Comparison of ENCODE assay signal across 21 cellular contexts in the genomic region with DNA sequence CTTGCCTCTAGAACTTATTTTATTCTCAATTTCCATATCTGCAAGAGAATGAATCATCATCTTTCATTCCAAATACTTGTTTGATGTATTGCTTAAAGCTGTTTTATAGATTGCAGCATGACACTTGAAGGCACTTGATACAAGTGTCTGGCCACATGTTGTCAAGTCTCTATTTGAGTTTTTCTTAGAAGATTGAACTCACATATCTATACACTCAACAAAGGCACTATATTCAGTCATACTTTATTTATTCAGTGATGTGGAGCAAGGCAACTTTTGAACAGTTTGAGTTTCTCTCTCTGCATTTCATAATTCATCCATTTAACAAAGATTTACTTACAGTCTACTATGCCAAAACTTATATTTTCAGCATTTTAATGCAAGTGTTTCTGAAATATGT. TPM values are rescaled to one million over a fixed set of nuclear protein-coding genes. Genes with fewer than 3 reads are reported as not detected.
DNase-seq lines count a peak whose midpoint lies in the region; ATAC-seq, FAIRE-seq and TF ChIP-seq lines count a peak whose summit lies in the region.
"Had no signal": no experiment of that assay in that cellular context is flagged by ENCODE, and none has a peak within 500 bp of the region (broad histone marks: within the 10 kb centered on the region; RNA-seq: fewer than 3 reads in every experiment).

No MANE protein-coding gene starts in this region.

- FAIRE-seq in bronchial epithelial cell (lab: Jason Lieb, UNC) (no peak), GM12891 (lab: Jason Lieb, UNC) (no peak)
- FAIRE-seq: A204.1, D721Med, GM12878, GM19239, H1, HTR-8/SVneo had no signal

- no peaks in the 10 kb centered on the region for H3K36me3 ChIP-seq in bronchial epithelial cell (ENCODE audit: control insufficient read depth, insufficient read depth, low read length)
- no peaks in the 10 kb centered on the region for H3K36me3 ChIP-seq in left lung
- H3K36me3 ChIP-seq in upper lobe of right lung = no peaks in the 10 kb centered on the region

- H3K4me3 ChIP-seq in bronchial epithelial cell (ENCODE audit: low read depth, low read length) = no peak overlapping the region
- H3K4me3 ChIP-seq in left lung = no peak overlapping the region
- no peak overlapping the region for H3K4me3 ChIP-seq in upper lobe of right lung
- H3K4me3 ChIP-seq: GM12878 had no signal

- peak; percentile 21 for DNase-seq in NCI-H524 treated with DMSO at 0.1 percent for 48 hours (lab: John Stamatoyannopoulos, UW)
- DNase-seq in bronchial epithelial cell (ENCODE audit: low read depth) = peak; percentile 54
- no peak for DNase-seq in left lung
- DNase-seq in upper lobe of right lung = no peak
- DNase-seq in DMS 273 treated with DMSO at 0.1 percent for 48 hours (lab: John Stamatoyannopoulos, UW) = no peak
- no peak for DNase-seq in GM12891 (ENCODE audit: insufficient read length, low spot score)
- DNase-seq: ACHN; Caco-2; CD4-positive, alpha-beta T cell; DMS153; DND-41; EL; H9; IMR-90 had no signal

- intact Hi-C loops in left lung (cut with DNase I) = no loop called here
- intact Hi-C loops in upper lobe of right lung (cut with DNase I) = no loop called here

- TF ChIP-seq CTCF in bronchial epithelial cell (IDR thresholded peaks at IDR 0.05; ENCODE audit: insufficient read depth, low read length, severe bottlenecking) (no peak), left lung (IDR thresholded peaks at IDR 0.05) (no peak), upper lobe of right lung (IDR thresholded peaks at IDR 0.05) (no peak)

- ATAC-seq in left lung (peak; percentile 87), upper lobe of right lung (peak; percentile 33)
- ATAC-seq: GM12878 had no signal

- H3K9me3 ChIP-seq in left lung (no peaks in the 10 kb centered on the region), upper lobe of right lung (no peaks in the 10 kb centered on the region)
- H3K9me3 ChIP-seq: Caco-2 had no signal

- H3K27me3 ChIP-seq in bronchial epithelial cell (ENCODE audit: control insufficient read depth, insufficient read depth, low read length) = no peaks in the 10 kb centered on the region
- H3K27me3 ChIP-seq in left lung = no peaks in the 10 kb centered on the region
- H3K27me3 ChIP-seq in upper lobe of right lung = no peaks in the 10 kb centered on the region

- no peaks in the 10 kb centered on the region for H3K4me1 ChIP-seq in left lung
- no peaks in the 10 kb centered on the region for H3K4me1 ChIP-seq in upper lobe of right lung
- H3K4me1 ChIP-seq: Caco-2 had no signal

- no peak overlapping the region for H3K27ac ChIP-seq in left lung
- no peak overlapping the region for H3K27ac ChIP-seq in upper lobe of right lung
- H3K27ac ChIP-seq: C4-2B had no signal

- TF ChIP-seq POLR2A in GM12891 (IDR thresholded peaks at IDR 0.05; ENCODE audit: low read depth, low read length) = no peak

TF ChIP-seq in GM12891, 5 proteins besides CTCF, POLR2A, EP300 and RAD21:
- TF ChIP-seq POU2F2 (IDR thresholded peaks at IDR 0.05; ENCODE audit: low read depth, low read length) (no peak), POLR2AphosphoS5 (IDR thresholded peaks at IDR 0.05; ENCODE audit: low read depth, low read length) (no peak)

RNA-seq across cellular contexts. Expression of a gene that starts 38.7 kb away (rescaled TPM):
- total RNA-seq in bronchial epithelial cell (50.6 and 74.8 TPM in 2 replicates), left lung (10 to 100 TPM; 39.1 to 55.7 TPM), upper lobe of right lung (56.6 TPM)
- polyA plus RNA-seq in GM12891 (2012; ENCODE audit: low read depth, missing spikeins) = 48.6 TPM

Comparison
In these comparisons a context has a peak if more than half of its experiments do, and no peak if none do; other contexts are left out.
1. DNase-seq: peak in NCI-H524 treated with DMSO at 0.1 percent for 48 hours (single experiment) and bronchial epithelial cell (single experiment); none in left lung (0 of 2), upper lobe of right lung (single experiment), DMS 273 treated with DMSO at 0.1 percent for 48 hours (single experiment) and GM12891 (single experiment).